Comparison of ENCODE assay signal across 15 cellular contexts in the genomic region with DNA sequence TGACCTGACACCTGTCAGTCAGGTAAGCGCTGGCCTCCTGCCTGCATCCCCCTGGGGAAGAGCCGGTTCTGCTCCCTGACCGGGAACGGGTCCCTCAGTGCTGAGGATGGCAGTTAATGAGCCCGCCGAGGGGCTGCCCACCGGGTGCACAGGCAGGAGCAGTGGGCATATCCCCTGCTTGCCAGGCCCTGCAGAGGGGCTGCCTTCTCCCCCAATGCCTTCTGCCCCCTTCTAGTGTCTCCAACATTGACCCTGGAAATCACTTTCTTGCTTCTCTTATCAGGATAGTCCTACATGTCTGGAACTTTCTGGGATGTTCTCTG.
A peak's percentile ranks its signal among the peaks of the same experiment; 100 is the strongest.
DNase-seq lines count a peak whose midpoint lies in the region; ATAC-seq and TF ChIP-seq lines count a peak whose summit lies in the region.
"Had no signal": no experiment of that assay in that cellular context is flagged by ENCODE, and none has a peak within 500 bp of the region (broad histone marks: within the 10 kb centered on the region; RNA-seq: fewer than 3 reads in every experiment).

No MANE protein-coding gene starts in this region.

- H3K4me3 Mint-ChIP-seq in T-helper 2 cell treated with Interferon-gamma antibody and Interleukin-4, amounts not matched to agents 5 μg/mL and 100 μg/mL, for 36 hours: peak overlapping the region; percentile 52
- H3K4me3 Mint-ChIP-seq: natural killer cell had no signal

- H3K36me3 ChIP-seq in Loucy (ENCODE audit: insufficient read depth, low read length) (no peaks in the 10 kb centered on the region), ectodermal cell (ENCODE audit: control insufficient read depth, insufficient read depth, low read length) (no peaks in the 10 kb centered on the region), neural cell (ENCODE audit: insufficient read depth, low read length) (no peaks in the 10 kb centered on the region)
- H3K36me3 ChIP-seq: esophagus muscularis mucosa, sigmoid colon, SJSA1 had no signal

- H3K9me3 Mint-ChIP-seq in T-helper 2 cell treated with Interferon-gamma antibody and Interleukin-4, amounts not matched to agents 5 μg/mL and 100 μg/mL, for 36 hours: peaks cover 4% of the 10 kb centered on the region
- H3K9me3 Mint-ChIP-seq: natural killer cell had no signal

- TF ChIP-seq EP300 in neural cell (conservative IDR thresholded peaks at IDR 0.05; ENCODE audit: poor library complexity, severe bottlenecking): no peak

- H3K9me3 ChIP-seq in Loucy (ENCODE audit: insufficient read depth, low read depth, low read length): peaks cover 1% of the 10 kb centered on the region; the same call in 1 of the 2 replicates
- no peaks in the 10 kb centered on the region for H3K9me3 ChIP-seq in ectodermal cell (ENCODE audit: control insufficient read depth, low read length)
- H3K9me3 ChIP-seq in neural cell (ENCODE audit: low read length): no peaks in the 10 kb centered on the region
- H3K9me3 ChIP-seq: esophagus muscularis mucosa, sigmoid colon had no signal

- ATAC-seq in HG02798 (IDR thresholded peaks at IDR 0.05; ENCODE audit: poor library complexity, unreplicated experiment): no peak
- no peak for ATAC-seq in HG03159 (IDR thresholded peaks at IDR 0.05; ENCODE audit: unreplicated experiment)
- no peak for ATAC-seq in GM21360 (IDR thresholded peaks at IDR 0.05; ENCODE audit: unreplicated experiment)
- ATAC-seq: natural killer cell had no signal

- H4K20me1 ChIP-seq in Loucy (ENCODE audit: insufficient read depth, low read length, poor library complexity, severe bottlenecking): no peaks in the 10 kb centered on the region
- no peaks in the 10 kb centered on the region for H4K20me1 ChIP-seq in neural cell (ENCODE audit: insufficient read depth)

- H3F3A ChIP-seq in Loucy (ENCODE audit: low read depth) (no peaks in the 10 kb centered on the region), neural cell (ENCODE audit: insufficient read depth, low read length, poor library complexity, severe bottlenecking) (no peaks in the 10 kb centered on the region)

- H3K79me2 ChIP-seq in Loucy (ENCODE audit: insufficient read depth, low read length) (no peaks in the 10 kb centered on the region), neural cell (replicated peaks; ENCODE audit: insufficient read depth, low read length) (no peaks in the 10 kb centered on the region)

- TF ChIP-seq RAD21 in neural cell (conservative IDR thresholded peaks at IDR 0.05): no peak

- H3K4me1 Mint-ChIP-seq in T-helper 2 cell treated with Interferon-gamma antibody and Interleukin-4, amounts not matched to agents 5 μg/mL and 100 μg/mL, for 36 hours (ENCODE audit: low read depth): peaks cover 5% of the 10 kb centered on the region
- H3K4me1 Mint-ChIP-seq: natural killer cell had no signal

- H3K4me3 ChIP-seq in Loucy (ENCODE audit: low read length, poor library complexity, severe bottlenecking) (no peak overlapping the region), ectodermal cell (ENCODE audit: insufficient read depth, low read depth, low read length) (peak overlapping the region; percentile 46), neural cell (ENCODE audit: low read length) (peak overlapping the region; percentile 80)

- H3K9me2 ChIP-seq in Loucy (replicated peaks; ENCODE audit: low read depth, low read length) (no peaks in the 10 kb centered on the region), neural cell (ENCODE audit: insufficient read depth, low read length) (no peaks in the 10 kb centered on the region)

- no peak for DNase-seq in T-helper 2 cell treated with Interferon-gamma antibody and Interleukin-4, amounts not matched to agents 5 μg/mL and 100 μg/mL, for 36 hours (ENCODE audit: low spot score)
- no peak for DNase-seq in T-helper 2 cell
- DNase-seq: amniotic stem cell, GDM1, natural killer cell had no signal

- H3K4me2 ChIP-seq in Loucy (ENCODE audit: low read depth, low read length, poor library complexity, severe bottlenecking) (peak overlapping the region; percentile 47), neural cell (ENCODE audit: low read length) (no peak overlapping the region)

- H3K27ac Mint-ChIP-seq in T-helper 2 cell treated with Interferon-gamma antibody and Interleukin-4, amounts not matched to agents 5 μg/mL and 100 μg/mL, for 36 hours: no peak overlapping the region
- H3K27ac Mint-ChIP-seq: natural killer cell had no signal

- H3K27me3 Mint-ChIP-seq in T-helper 2 cell treated with Interferon-gamma antibody and Interleukin-4, amounts not matched to agents 5 μg/mL and 100 μg/mL, for 36 hours (ENCODE audit: low read depth): peaks cover 33% of the 10 kb centered on the region

- no peak overlapping the region for H3K9ac ChIP-seq in Loucy (ENCODE audit: low read depth, low read length, poor library complexity, severe bottlenecking)
- H3K9ac ChIP-seq in neural cell (ENCODE audit: low read length): no peak overlapping the region

- H3K27me3 ChIP-seq in Loucy (ENCODE audit: insufficient read depth, low read length, poor library complexity, severe bottlenecking): no peaks in the 10 kb centered on the region
- peaks cover 27% of the 10 kb centered on the region for H3K27me3 ChIP-seq in ectodermal cell (ENCODE audit: control insufficient read depth, insufficient read depth, low read length, poor library complexity, severe bottlenecking)
- peaks cover 5% of the 10 kb centered on the region for H3K27me3 ChIP-seq in neural cell (ENCODE audit: insufficient read depth, low read depth, low read length)

- H3K27ac ChIP-seq in ectodermal cell (ENCODE audit: insufficient read depth, low read depth, low read length, poor library complexity, severe bottlenecking) (no peak overlapping the region), neural cell (ENCODE audit: low read length) (no peak overlapping the region)
- H3K27ac ChIP-seq: 22Rv1, esophagus muscularis mucosa, sigmoid colon, SJSA1 had no signal

- H3K4me1 ChIP-seq in Loucy (ENCODE audit: insufficient read depth, low read length, poor library complexity, severe bottlenecking) (peaks cover 6% of the 10 kb centered on the region), ectodermal cell (ENCODE audit: control insufficient read depth, insufficient read depth, low read length) (no peaks in the 10 kb centered on the region)

- no peaks in the 10 kb centered on the region for H3K36me3 Mint-ChIP-seq in T-helper 2 cell treated with Interferon-gamma antibody and Interleukin-4, amounts not matched to agents 5 μg/mL and 100 μg/mL, for 36 hours (ENCODE audit: low read depth)
- H3K36me3 Mint-ChIP-seq: natural killer cell had no signal

- 30 to 36% methylated on average over 7 of the region's 7 CpGs for WGBS in ectodermal cell, 2 experiments

- no peak for TF ChIP-seq CTCF in Loucy (conservative IDR thresholded peaks at IDR 0.05; ENCODE audit: low read length)
- no peak for TF ChIP-seq CTCF in neural cell (IDR thresholded peaks at IDR 0.05; ENCODE audit: poor library complexity, severe bottlenecking)

- peak overlapping the region; percentile 80; the same call in 1 of the 2 replicates for H2AFZ ChIP-seq in Loucy (ENCODE audit: low read length)
- H2AFZ ChIP-seq in neural cell (ENCODE audit: low read depth, low read length): no peak overlapping the region

TF ChIP-seq in neural cell, 6 proteins besides CTCF, POLR2A, EP300 and RAD21:
- TF ChIP-seq TAF1 (IDR thresholded peaks at IDR 0.05; ENCODE audit: low read depth): no peak
- no peak for TF ChIP-seq POLR2AphosphoS5 (IDR thresholded peaks at IDR 0.05)
- TF ChIP-seq MXI1 (conservative IDR thresholded peaks at IDR 0.05; ENCODE audit: poor library complexity, severe bottlenecking): no peak
- no peak for TF ChIP-seq EZH2 (IDR thresholded peaks at IDR 0.05; ENCODE audit: borderline replicate concordance, insufficient read depth, low read length, poor library complexity, severe bottlenecking)
- TF ChIP-seq, protein P1, sequence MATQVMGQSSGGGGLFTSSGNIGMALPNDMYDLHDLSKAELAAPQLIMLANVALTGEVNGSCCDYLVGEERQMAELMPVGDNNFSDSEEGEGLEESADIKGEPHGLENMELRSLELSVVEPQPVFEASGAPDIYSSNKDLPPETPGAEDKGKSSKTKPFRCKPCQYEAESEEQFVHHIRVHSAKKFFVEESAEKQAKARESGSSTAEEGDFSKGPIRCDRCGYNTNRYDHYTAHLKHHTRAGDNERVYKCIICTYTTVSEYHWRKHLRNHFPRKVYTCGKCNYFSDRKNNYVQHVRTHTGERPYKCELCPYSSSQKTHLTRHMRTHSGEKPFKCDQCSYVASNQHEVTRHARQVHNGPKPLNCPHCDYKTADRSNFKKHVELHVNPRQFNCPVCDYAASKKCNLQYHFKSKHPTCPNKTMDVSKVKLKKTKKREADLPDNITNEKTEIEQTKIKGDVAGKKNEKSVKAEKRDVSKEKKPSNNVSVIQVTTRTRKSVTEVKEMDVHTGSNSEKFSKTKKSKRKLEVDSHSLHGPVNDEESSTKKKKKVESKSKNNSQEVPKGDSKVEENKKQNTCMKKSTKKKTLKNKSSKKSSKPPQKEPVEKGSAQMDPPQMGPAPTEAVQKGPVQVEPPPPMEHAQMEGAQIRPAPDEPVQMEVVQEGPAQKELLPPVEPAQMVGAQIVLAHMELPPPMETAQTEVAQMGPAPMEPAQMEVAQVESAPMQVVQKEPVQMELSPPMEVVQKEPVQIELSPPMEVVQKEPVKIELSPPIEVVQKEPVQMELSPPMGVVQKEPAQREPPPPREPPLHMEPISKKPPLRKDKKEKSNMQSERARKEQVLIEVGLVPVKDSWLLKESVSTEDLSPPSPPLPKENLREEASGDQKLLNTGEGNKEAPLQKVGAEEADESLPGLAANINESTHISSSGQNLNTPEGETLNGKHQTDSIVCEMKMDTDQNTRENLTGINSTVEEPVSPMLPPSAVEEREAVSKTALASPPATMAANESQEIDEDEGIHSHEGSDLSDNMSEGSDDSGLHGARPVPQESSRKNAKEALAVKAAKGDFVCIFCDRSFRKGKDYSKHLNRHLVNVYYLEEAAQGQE (IDR thresholded peaks at IDR 0.05; ENCODE audit: borderline replicate concordance): no peak
- no peak for TF ChIP-seq SMC3 (conservative IDR thresholded peaks at IDR 0.05; ENCODE audit: poor library complexity)
